In genomic region chr2:14587119-14587518, GRCh38 we compare ENCODE assay signal across 24 cellular contexts. TPM values are rescaled to one million over a fixed set of nuclear protein-coding genes. Genes with fewer than 3 reads are reported as not detected.
A peak's percentile ranks its signal among the peaks of the same experiment; 100 is the strongest.
DNase-seq lines count a peak whose midpoint lies in the region; ATAC-seq, FAIRE-seq and TF ChIP-seq lines count a peak whose summit lies in the region.
"Had no signal": no experiment of that assay in that cellular context is flagged by ENCODE, and none has a peak within 500 bp of the region (broad histone marks: within the 10 kb centered on the region; RNA-seq: fewer than 3 reads in every experiment).

No MANE protein-coding gene starts in this region.

- H3K4me1 ChIP-seq in esophagus (ENCODE audit: control insufficient read depth in 2 of 2, insufficient read depth in 2 of 2, low read length in 1 of 2) (no peaks in the 10 kb centered on the region), vagina (no peaks in the 10 kb centered on the region), colonic mucosa (no peaks in the 10 kb centered on the region)
- H3K4me1 ChIP-seq: ascending aorta, right lobe of liver, uterus had no signal

- WGBS in esophagus, 2 donors = 64 to 69% methylated on average over 4 of the region's 4 CpGs

- intact Hi-C loops in vagina (cut with DNase I) = no loop called here
- intact Hi-C loops in colonic mucosa (cut with DNase I) = no loop called here

- no peak overlapping the region for H3K9ac ChIP-seq in colonic mucosa (ENCODE audit: low read depth in 2 of 2, low read length in 2 of 2)

- no peak for ATAC-seq in T-cell (replicated peaks in 1 of 4)
- ATAC-seq: activated naive CD4-positive, alpha-beta T cell treated with anti-CD3 and anti-CD28 coated beads, Interleukin-2, amount 50 U/mL, for 72 hours; activated T-helper 17 cell treated with anti-CD3 and anti-CD28 coated beads, Interleukin-2, amount 50 U/mL, for 72 hours; right lobe of liver; WTC11 had no signal

- H3K36me3 ChIP-seq in esophagus (ENCODE audit: control insufficient read depth in 2 of 2, insufficient read depth in 2 of 2, low read length in 1 of 2) (no peaks in the 10 kb centered on the region), vagina (no peaks in the 10 kb centered on the region), colonic mucosa (no peaks in the 10 kb centered on the region)
- H3K36me3 ChIP-seq: ascending aorta, right lobe of liver, uterus had no signal

- H3K4me1 Mint-ChIP-seq in mesothelial cell of epicardium (no peaks in the 10 kb centered on the region), T-cell (no peaks in the 10 kb centered on the region)
- H3K4me1 Mint-ChIP-seq: activated T-helper 17 cell treated with anti-CD3 and anti-CD28 coated beads, Interleukin-2, amount 50 U/mL, for 72 hours; memory B cell; naive B cell had no signal

- CTCF ChIA-PET in T-cell (lab: Charles Lee) = no interaction called here

- H3K4me3 Mint-ChIP-seq in mesothelial cell of epicardium (no peak overlapping the region), T-cell (no peak overlapping the region)
- H3K4me3 Mint-ChIP-seq: activated T-helper 17 cell treated with anti-CD3 and anti-CD28 coated beads, Interleukin-2, amount 50 U/mL, for 72 hours; memory B cell; naive B cell; WTC11 had no signal

- H3K27me3 ChIP-seq in esophagus (ENCODE audit: control insufficient read depth in 1 of 2, insufficient read depth in 2 of 2, low read length in 2 of 2) (no peaks in the 10 kb centered on the region), vagina (no peaks in the 10 kb centered on the region), colonic mucosa (no peaks in the 10 kb centered on the region)
- H3K27me3 ChIP-seq: ascending aorta, right lobe of liver, uterus had no signal

- POLR2A ChIA-PET in T-cell (lab: Charles Lee) = no interaction called here

- FAIRE-seq in H54 (lab: Jason Lieb, UNC) = peak; percentile 75
- FAIRE-seq: GM12891, kidney had no signal

- H3K36me3 Mint-ChIP-seq in mesothelial cell of epicardium (no peaks in the 10 kb centered on the region), T-cell (no peaks in the 10 kb centered on the region)
- H3K36me3 Mint-ChIP-seq: memory B cell, naive B cell, WTC11 had no signal

- H3K4me3 ChIP-seq in esophagus (ENCODE audit: low read depth in 1 of 2, low read length in 2 of 2) (no peak overlapping the region), vagina (no peak overlapping the region), colonic mucosa (no peak overlapping the region)
- H3K4me3 ChIP-seq: ascending aorta, right lobe of liver, uterus had no signal

- H3K9me3 Mint-ChIP-seq in mesothelial cell of epicardium (no peaks in the 10 kb centered on the region), T-cell (peaks cover 0 to 8% (median 0%) of the 10 kb centered on the region in 3 donors)
- H3K9me3 Mint-ChIP-seq: activated naive CD4-positive, alpha-beta T cell treated with anti-CD3 and anti-CD28 coated beads, Interleukin-2, amount 50 U/mL, for 72 hours; memory B cell had no signal

- H3K27me3 Mint-ChIP-seq in mesothelial cell of epicardium (ENCODE audit: low read depth) (peaks cover 5% of the 10 kb centered on the region), T-cell (no peaks in the 10 kb centered on the region)
- H3K27me3 Mint-ChIP-seq: activated T-helper 17 cell treated with anti-CD3 and anti-CD28 coated beads, Interleukin-2, amount 50 U/mL, for 72 hours; memory B cell; naive B cell had no signal

- TF ChIP-seq POLR2A in H54 (IDR thresholded peaks at IDR 0.05; ENCODE audit: low read depth, low read length) = no peak
- TF ChIP-seq POLR2A in vagina (IDR thresholded peaks at IDR 0.05) = no peak

- H3K9me3 ChIP-seq in esophagus (ENCODE audit: control insufficient read depth in 2 of 2, insufficient read depth in 1 of 2, low read depth in 1 of 2, low read length in 1 of 2) (no peaks in the 10 kb centered on the region), vagina (no peaks in the 10 kb centered on the region), colonic mucosa (no peaks in the 10 kb centered on the region)
- H3K9me3 ChIP-seq: ascending aorta, right lobe of liver, uterus had no signal

- DNase-seq in H54 (ENCODE audit: insufficient read length, low spot score) (peak; percentile 18), RKO (ENCODE audit: low spot score) (peak; percentile 29), mesothelial cell of epicardium (ENCODE audit: low spot score in 2 of 2, unreplicated experiment in 2 of 2) (no peak), T-cell (no peak), vagina (ENCODE audit: extremely low spot score in 2 of 2) (no peak), colonic mucosa (no peak)
- DNase-seq: activated CD4-positive, alpha-beta T cell treated with anti-CD3 and anti-CD28 coated beads, Interleukin-2, amount 50 U/mL, for 4 hours; activated CD8-positive, alpha-beta memory T cell treated with anti-CD3 and anti-CD28 coated beads, Interleukin-2, amount 50 U/mL, for 4 hours; effector memory CD4-positive, alpha-beta T cell; kidney; MM.1S; naive B cell; NCI-H1436 treated with DMSO at 0.1 percent for 48 hours; NCI-H510A treated with DMSO at 0.1 percent for 48 hours; right lobe of liver; substantia nigra; uterus had no signal

- H3K27ac ChIP-seq in esophagus (ENCODE audit: low read depth in 2 of 2, low read length in 1 of 2) = peak overlapping the region; percentile 22 to 39
- H3K27ac ChIP-seq in vagina = no peak overlapping the region
- no peak overlapping the region for H3K27ac ChIP-seq in colonic mucosa
- H3K27ac ChIP-seq: ascending aorta, right lobe of liver, uterus had no signal

- H3K27ac Mint-ChIP-seq in mesothelial cell of epicardium (no peak overlapping the region), T-cell (no peak overlapping the region)
- H3K27ac Mint-ChIP-seq: activated naive CD4-positive, alpha-beta T cell treated with anti-CD3 and anti-CD28 coated beads, Interleukin-2, amount 50 U/mL, for 72 hours; activated T-helper 17 cell treated with anti-CD3 and anti-CD28 coated beads, Interleukin-2, amount 50 U/mL, for 72 hours; memory B cell; naive B cell; WTC11 had no signal

- TF ChIP-seq CTCF in mesothelial cell of epicardium (IDR thresholded peaks at IDR 0.05; ENCODE audit: unreplicated experiment) (no peak), vagina (IDR thresholded peaks at IDR 0.05) (no peak), colonic mucosa (IDR thresholded peaks at IDR 0.05) (no peak)

RNA-seq across cellular contexts. Expression of gene LRATD1, which starts 45.4 kb away (rescaled TPM):
- polyA plus RNA-seq in esophagus = 10 to 100 TPM; 23.1 to 25.8 TPM
- 2.2 to 2.6 TPM (median 2.4 TPM) in 3 replicates for total RNA-seq in mesothelial cell of epicardium
- under 1 TPM in 2 of 5 donors, not detected in 3; 0.06 to 0.19 TPM for total RNA-seq in T-cell
- 32.7 TPM for total RNA-seq in vagina
- total RNA-seq in colonic mucosa = 100 to 1,000 TPM; 200 to 227 TPM
- total RNA-seq: activated naive CD4-positive, alpha-beta T cell treated with anti-CD3 and anti-CD28 coated beads, Interleukin-2, amount 50 U/mL, for 72 hours; activated T-helper 17 cell treated with anti-CD3 and anti-CD28 coated beads, Interleukin-2, amount 50 U/mL, for 72 hours had no signal

Comparison
In these comparisons a context has a peak if more than half of its experiments do, and no peak if none do; other contexts are left out.
1. DNase-seq: peak in H54 (single experiment) and RKO (single experiment); none in mesothelial cell of epicardium (0 of 2), T-cell (0 of 34), vagina (0 of 2) and colonic mucosa (single experiment).
2. H3K27ac ChIP-seq: peak in esophagus (2 of 2); none in vagina (single experiment) and colonic mucosa (single experiment).